28 cellular contexts compared by ENCODE assay signal in the genomic region with DNA sequence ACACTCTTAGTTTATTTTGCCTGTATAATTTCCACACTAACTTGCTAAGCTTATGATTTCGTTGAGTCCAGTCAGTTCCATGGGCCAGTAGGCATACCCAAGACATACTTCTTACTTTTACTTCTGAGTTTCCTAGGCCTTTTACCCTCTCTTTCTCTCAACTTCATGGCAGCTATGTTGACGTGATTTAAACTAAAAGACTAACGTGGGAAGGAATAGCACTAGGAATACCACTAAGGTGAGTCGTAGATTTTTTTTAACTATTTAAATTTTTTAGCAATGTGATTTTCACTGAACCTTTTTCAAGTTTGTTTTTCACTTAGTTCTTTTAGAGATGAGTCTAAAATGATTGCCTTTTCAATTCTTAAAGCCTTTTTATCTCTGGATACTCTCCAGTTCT.
"Had no signal": no experiment of that assay in that cellular context is flagged by ENCODE, and none has a peak within 500 bp of the region (broad histone marks: within the 10 kb centered on the region; RNA-seq: fewer than 3 reads in every experiment).

No MANE protein-coding gene starts in this region.

- FAIRE-seq: colon, kidney, urothelium cell line had no signal

- H3K9me3 Mint-ChIP-seq: mesothelial cell of epicardium had no signal

- DNase-seq: activated CD4-positive, alpha-beta T cell treated with anti-CD3 and anti-CD28 coated beads, Interleukin-2, amount 10 ng/mL, durations not matched to agents 7 days and 5 days; activated CD8-positive, alpha-beta memory T cell treated with anti-CD3 and anti-CD28 coated beads, Interleukin-2, amount 10 ng/mL, durations not matched to agents 7 days and 5 days; activated CD8-positive, alpha-beta T cell treated with anti-CD3 and anti-CD28 coated beads for 36 hours; activated effector memory CD4-positive, alpha-beta T cell treated with anti-CD3 and anti-CD28 coated beads, Interleukin-2, amount 50 U/mL, for 16 hours; activated naive CD4-positive, alpha-beta T cell treated with anti-CD3 and anti-CD28 coated beads, Interleukin-2, amount 50 U/mL, for 16 hours; activated naive CD8-positive, alpha-beta T cell treated with anti-CD3 and anti-CD28 coated beads, Interleukin-2, amount 50 U/mL, for 24 hours; activated T-cell treated with anti-CD3 and anti-CD28 coated beads for 4 hours; anterior cingulate cortex; dorsolateral prefrontal cortex; effector memory CD8-positive, alpha-beta T cell; esophagus squamous epithelium; foreskin fibroblast; kidney; lower lobe of right lung; naive thymus-derived CD8-positive, alpha-beta T cell; stomach had no signal

- H3K36me3 Mint-ChIP-seq: activated CD8-positive, alpha-beta memory T cell treated with anti-CD3 and anti-CD28 coated beads, Interleukin-2, amount 10 ng/mL, durations not matched to agents 7 days and 5 days; mesothelial cell of epicardium; naive thymus-derived CD8-positive, alpha-beta T cell; stimulated activated memory B cell treated with anti-CD40 and anti-IgM and Interleukin-4, amounts not matched to agents 10 μg/mL and 1 μg/mL and 100 μg/mL, for 72 hours had no signal

- H3K4me3 Mint-ChIP-seq: activated CD4-positive, alpha-beta T cell treated with anti-CD3 and anti-CD28 coated beads, Interleukin-2, amount 10 ng/mL, durations not matched to agents 7 days and 5 days; activated CD8-positive, alpha-beta memory T cell treated with anti-CD3 and anti-CD28 coated beads, Interleukin-2, amount 10 ng/mL, durations not matched to agents 7 days and 5 days; activated CD8-positive, alpha-beta T cell treated with anti-CD3 and anti-CD28 coated beads for 36 hours; activated naive CD8-positive, alpha-beta T cell treated with anti-CD3 and anti-CD28 coated beads, Interleukin-2, amount 50 U/mL, for 24 hours; central memory CD8-positive, alpha-beta T cell; effector memory CD8-positive, alpha-beta T cell; mesothelial cell of epicardium; naive thymus-derived CD8-positive, alpha-beta T cell; stimulated activated memory B cell treated with anti-CD40 and anti-IgM and Interleukin-4, amounts not matched to agents 10 μg/mL and 1 μg/mL and 100 μg/mL, for 72 hours had no signal

- H3K4me1 ChIP-seq: esophagus squamous epithelium, lower lobe of right lung, right atrium auricular region, stomach, suprapubic skin, tibial nerve had no signal

- ATAC-seq: activated CD4-positive, CD25-positive, alpha-beta regulatory T cell treated with anti-CD3 and anti-CD28 coated beads, Interleukin-2, amount 50 U/mL, for 24 hours; activated CD8-positive, alpha-beta memory T cell treated with anti-CD3 and anti-CD28 coated beads, Interleukin-2, amount 10 ng/mL, durations not matched to agents 7 days and 5 days; activated CD8-positive, alpha-beta T cell treated with anti-CD3 and anti-CD28 coated beads for 36 hours; activated naive CD8-positive, alpha-beta T cell treated with anti-CD3 and anti-CD28 coated beads, Interleukin-2, amount 50 U/mL, for 24 hours; effector memory CD8-positive, alpha-beta T cell; left lobe of liver; lower lobe of right lung; naive thymus-derived CD8-positive, alpha-beta T cell; stimulated activated memory B cell treated with anti-CD40 and anti-IgM and Interleukin-4, amounts not matched to agents 10 μg/mL and 1 μg/mL and 100 μg/mL, for 72 hours had no signal

- H3K4me1 Mint-ChIP-seq: activated CD4-positive, alpha-beta T cell treated with anti-CD3 and anti-CD28 coated beads, Interleukin-2, amount 10 ng/mL, durations not matched to agents 7 days and 5 days; activated CD8-positive, alpha-beta memory T cell treated with anti-CD3 and anti-CD28 coated beads, Interleukin-2, amount 10 ng/mL, durations not matched to agents 7 days and 5 days; activated naive CD8-positive, alpha-beta T cell treated with anti-CD3 and anti-CD28 coated beads, Interleukin-2, amount 50 U/mL, for 24 hours; central memory CD8-positive, alpha-beta T cell; naive thymus-derived CD8-positive, alpha-beta T cell; stimulated activated memory B cell treated with anti-CD40 and anti-IgM and Interleukin-4, amounts not matched to agents 10 μg/mL and 1 μg/mL and 100 μg/mL, for 72 hours had no signal

- H3K36me3 ChIP-seq: esophagus squamous epithelium, lower lobe of right lung, right atrium auricular region, stomach, suprapubic skin, tibial nerve had no signal

- H3K27ac Mint-ChIP-seq: activated CD4-positive, alpha-beta T cell treated with anti-CD3 and anti-CD28 coated beads, Interleukin-2, amount 10 ng/mL, durations not matched to agents 7 days and 5 days; activated CD8-positive, alpha-beta memory T cell treated with anti-CD3 and anti-CD28 coated beads, Interleukin-2, amount 10 ng/mL, durations not matched to agents 7 days and 5 days; activated CD8-positive, alpha-beta T cell treated with anti-CD3 and anti-CD28 coated beads for 36 hours; activated naive CD8-positive, alpha-beta T cell treated with anti-CD3 and anti-CD28 coated beads, Interleukin-2, amount 50 U/mL, for 24 hours; effector memory CD8-positive, alpha-beta T cell; mesothelial cell of epicardium; naive thymus-derived CD8-positive, alpha-beta T cell; progenitor cell of endocrine pancreas; stimulated activated memory B cell treated with anti-CD40 and anti-IgM and Interleukin-4, amounts not matched to agents 10 μg/mL and 1 μg/mL and 100 μg/mL, for 72 hours had no signal

- H3K9me3 ChIP-seq: esophagus squamous epithelium, lower lobe of right lung, right atrium auricular region, stomach, suprapubic skin, tibial nerve had no signal

- H3K27me3 Mint-ChIP-seq: activated CD4-positive, alpha-beta T cell treated with anti-CD3 and anti-CD28 coated beads, Interleukin-2, amount 10 ng/mL, durations not matched to agents 7 days and 5 days; activated CD8-positive, alpha-beta memory T cell treated with anti-CD3 and anti-CD28 coated beads, Interleukin-2, amount 10 ng/mL, durations not matched to agents 7 days and 5 days; activated CD8-positive, alpha-beta T cell treated with anti-CD3 and anti-CD28 coated beads for 36 hours; activated naive CD8-positive, alpha-beta T cell treated with anti-CD3 and anti-CD28 coated beads, Interleukin-2, amount 50 U/mL, for 24 hours; central memory CD8-positive, alpha-beta T cell; effector memory CD8-positive, alpha-beta T cell; naive thymus-derived CD8-positive, alpha-beta T cell; progenitor cell of endocrine pancreas; stimulated activated memory B cell treated with anti-CD40 and anti-IgM and Interleukin-4, amounts not matched to agents 10 μg/mL and 1 μg/mL and 100 μg/mL, for 72 hours had no signal

- H3K27ac ChIP-seq: dorsolateral prefrontal cortex, esophagus squamous epithelium, lower lobe of right lung, right atrium auricular region, stomach, suprapubic skin, tibial nerve, VCaP had no signal

- H3K4me3 ChIP-seq: dorsolateral prefrontal cortex, esophagus squamous epithelium, lower lobe of right lung, right atrium auricular region, stomach, suprapubic skin, tibial nerve had no signal

- H3K27me3 ChIP-seq: dorsolateral prefrontal cortex, esophagus squamous epithelium, right atrium auricular region, stomach, suprapubic skin, tibial nerve had no signal
